In the genomic region with DNA sequence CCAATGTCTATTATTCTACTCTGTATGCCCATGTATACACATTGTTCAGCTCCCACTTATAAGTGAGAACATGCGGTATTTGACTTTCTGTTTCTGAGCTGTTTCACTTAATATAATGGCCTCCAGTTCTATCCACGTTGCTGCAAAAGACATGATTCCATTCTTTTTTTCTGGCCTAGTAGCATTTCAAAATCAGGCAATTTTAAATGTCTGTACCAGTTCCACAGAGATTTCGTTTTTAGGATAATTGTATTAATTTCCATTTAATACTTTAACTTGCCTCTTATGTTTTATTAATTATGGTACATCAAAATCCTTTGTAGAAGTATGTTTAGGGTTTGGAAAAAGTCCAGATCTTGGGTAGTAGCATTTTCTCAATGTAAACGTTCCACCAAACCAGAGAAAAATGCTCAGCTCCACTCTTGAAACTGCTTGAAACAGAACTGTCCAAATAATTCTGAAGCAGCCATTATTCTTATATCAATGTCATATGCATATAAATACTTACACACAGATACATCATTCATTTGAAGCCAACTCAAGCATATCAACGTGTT, we compare ENCODE assay signal across 26 cellular contexts.
"Had no signal": no experiment of that assay in that cellular context is flagged by ENCODE, and none has a peak within 500 bp of the region (broad histone marks: within the 10 kb centered on the region; RNA-seq: fewer than 3 reads in every experiment).

No MANE protein-coding gene starts in this region.

- H3K4me2 ChIP-seq: neural progenitor cell, smooth muscle cell had no signal

- FAIRE-seq: urothelium cell line had no signal

- DNase-seq: natural killer cell; occipital lobe; ovary; posterior cingulate gyrus; psoas muscle; right cardiac atrium; spleen; stimulated activated CD4-positive, alpha-beta T cell treated with anti-CD3 and anti-CD28 coated beads, Interleukin-12 subunit alpha, Interleukin-12 subunit beta, amount 100 ng/mL, for 4 hours; stimulated activated CD4-positive, alpha-beta T cell treated with anti-CD3 and anti-CD28 coated beads, Interleukin-1b, Interleukin-23, amount 100 ng/mL, for 48 hours; stimulated activated CD4-positive, alpha-beta T cell treated with anti-CD3 and anti-CD28 coated beads, Interleukin-4, amount 100 ng/mL, for 24 hours; stimulated activated naive B cell treated with anti-CD40 and anti-IgM and Interleukin-4, amounts not matched to agents 10 μg/mL and 1 μg/mL and 100 μg/mL, for 72 hours; stimulated activated naive CD4-positive, alpha-beta T cell treated with Interleukin-2 at 50 U/mL for 16 hours; stomach; thyroid gland; trophoblast cell; upper lobe of left lung had no signal

- H3K79me2 ChIP-seq: parathyroid adenoma had no signal

- H3K27me3 ChIP-seq: neural progenitor cell, ovary, thyroid gland, tibial nerve, upper lobe of left lung, vagina had no signal

- H3K9ac ChIP-seq: neural progenitor cell, parathyroid adenoma had no signal

- H3K4me3 ChIP-seq: neural progenitor cell, ovary, psoas muscle, skin epidermis, smooth muscle cell, spleen, stomach, thoracic aorta, thyroid gland, tibial nerve, upper lobe of left lung, vagina had no signal

- H3K27ac ChIP-seq: neural progenitor cell, ovary, parathyroid adenoma, psoas muscle, skin epidermis, spleen, stomach, thoracic aorta, thyroid gland, tibial nerve, upper lobe of left lung, vagina had no signal

- H3K36me3 ChIP-seq: neural progenitor cell, ovary, spleen, stomach, thoracic aorta, thyroid gland, tibial nerve, upper lobe of left lung, vagina had no signal

- ATAC-seq: natural killer cell; psoas muscle; right cardiac atrium; sciatic nerve; stimulated activated effector memory CD8-positive, alpha-beta T cell treated with anti-CD3 and anti-CD28 coated beads, Interleukin-12 subunit alpha, Interleukin-12 subunit beta, amount 100 ng/mL, for 72 hours; stimulated activated naive B cell treated with anti-CD40 and anti-IgM and Interleukin-4, amounts not matched to agents 10 μg/mL and 1 μg/mL and 100 μg/mL, for 72 hours had no signal

- H2AFZ ChIP-seq: neural progenitor cell, parathyroid adenoma had no signal

- H3K9me3 ChIP-seq: ovary, psoas muscle, stomach, thoracic aorta, thyroid gland, upper lobe of left lung, vagina had no signal

- H3K4me1 ChIP-seq: neural progenitor cell, psoas muscle, spleen, stomach, thyroid gland, tibial nerve, upper lobe of left lung, vagina had no signal
